Comparison of ENCODE assay signal across 8 cellular contexts in the genomic region with DNA sequence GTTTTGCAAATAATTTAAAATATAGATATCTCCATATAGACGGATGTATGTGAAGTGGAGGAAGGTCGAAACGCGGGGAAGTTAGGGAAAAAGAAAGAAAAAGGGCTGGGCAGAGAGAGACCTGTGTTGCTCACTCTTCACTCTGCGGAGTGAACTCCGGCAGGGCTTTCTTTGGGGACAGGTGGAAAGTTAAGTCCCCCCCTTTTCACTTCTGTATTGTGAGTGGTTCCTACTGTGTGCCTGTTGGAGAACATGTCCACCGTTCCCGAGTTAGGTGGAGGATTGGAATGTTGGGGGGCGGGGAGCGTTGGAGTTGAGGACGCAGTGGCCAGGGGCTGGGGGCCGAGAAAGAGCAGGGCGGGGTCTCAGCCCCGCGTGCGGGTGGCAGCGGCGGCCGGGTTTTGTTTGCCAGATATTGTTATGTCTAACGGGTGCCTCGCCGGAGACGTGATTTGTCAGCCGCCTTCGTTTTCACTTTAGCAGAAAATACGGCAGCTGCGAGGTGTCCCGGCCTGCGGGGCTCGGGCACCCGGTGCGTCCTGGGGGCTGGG.
DNase-seq lines count a peak whose midpoint lies in the region; ATAC-seq and TF ChIP-seq lines count a peak whose summit lies in the region.

No MANE protein-coding gene starts in this region.

- H3K36me3 Mint-ChIP-seq in HFFc6 (ENCODE audit: low read depth): no peaks in the 10 kb centered on the region

- peaks cover 83 to 94% (median 90%) of the 10 kb centered on the region in 11 experiments for H3K27me3 ChIP-seq in BLaER1 treated with 17β-estradiol and CSF1 and Interleukin-3, amounts not matched to agents 10 nM and 100 nM
- H3K27me3 ChIP-seq in thoracic aorta (replicated peaks; ENCODE audit: insufficient read depth): no peaks in the 10 kb centered on the region

- no peak for TF ChIP-seq CTCF in HFFc6 (IDR thresholded peaks at IDR 0.05)
- TF ChIP-seq CTCF in astrocyte of the cerebellum (IDR thresholded peaks at IDR 0.05; ENCODE audit: low read depth, low read length, missing control alignments): no peak
- TF ChIP-seq CTCF in thoracic aorta (IDR thresholded peaks at IDR 0.05): no peak

- H4K20me1 ChIP-seq in BLaER1 treated with 17β-estradiol and CSF1 and Interleukin-3, amounts not matched to agents 10 nM and 100 nM: peaks cover 0 to 8% (median 0%) of the 10 kb centered on the region in 11 experiments; a peak in 6 of 22 replicates

- peaks cover 24% of the 10 kb centered on the region for H3K4me1 Mint-ChIP-seq in HFFc6 (ENCODE audit: low read depth)

- in situ Hi-C loops in astrocyte of the cerebellum (cut with HindIII; ENCODE audit: low sequenced_read_pairs): no loop called here

- ATAC-seq in thoracic aorta (ENCODE audit: insufficient number of reproducible peaks, low FRiP score, low read depth): no peak

- H3K9me3 Mint-ChIP-seq in HFFc6: no peaks in the 10 kb centered on the region; the same call in 1 of the 2 replicates

- DNase-seq in HFFc6 (no peak), astrocyte of the cerebellum (ENCODE audit: low read depth) (no peak), left kidney (ENCODE audit: low read depth, low spot score) (peak; percentile 44), thoracic aorta (ENCODE audit: low spot score) (no peak), ureter (ENCODE audit: low spot score) (no peak), HK-2 (ENCODE audit: unreplicated experiment) (no peak), ecto neural progenitor cell (ENCODE audit: low spot score) (no peak)

- H3K4me2 ChIP-seq in BLaER1 treated with 17β-estradiol and CSF1 and Interleukin-3, amounts not matched to agents 10 nM and 100 nM: peak overlapping the region; percentile 55 to 84 (median 66)

- H3K27me3 Mint-ChIP-seq in HFFc6 (ENCODE audit: insufficient read depth): peaks cover 37% of the 10 kb centered on the region

- H3K27ac Mint-ChIP-seq in HFFc6: no peak overlapping the region

- H3K27ac ChIP-seq in BLaER1 treated with 17β-estradiol and CSF1 and Interleukin-3, amounts not matched to agents 10 nM and 100 nM: no peak overlapping the region
- H3K27ac ChIP-seq in thoracic aorta: no peak overlapping the region

- peak overlapping the region; percentile 94 for H3K4me3 Mint-ChIP-seq in HFFc6

- peaks cover 0 to 29% (median 16%) of the 10 kb centered on the region in 11 experiments; a peak in 17 of 22 replicates for H3K9me3 ChIP-seq in BLaER1 treated with 17β-estradiol and CSF1 and Interleukin-3, amounts not matched to agents 10 nM and 100 nM (replicated peaks in 1 of 11)
- H3K9me3 ChIP-seq in thoracic aorta: no peaks in the 10 kb centered on the region

- H3K4me1 ChIP-seq in BLaER1 treated with 17β-estradiol and CSF1 and Interleukin-3, amounts not matched to agents 10 nM and 100 nM: no peaks in the 10 kb centered on the region; a peak in 1 of 20 replicates
- H3K4me1 ChIP-seq in thoracic aorta (ENCODE audit: control insufficient read depth in 1 of 2, low read depth in 2 of 2): peaks cover 18 to 40% of the 10 kb centered on the region in 2 donors

- H3K36me3 ChIP-seq in BLaER1 treated with 17β-estradiol and CSF1 and Interleukin-3, amounts not matched to agents 10 nM and 100 nM: no peaks in the 10 kb centered on the region
- no peaks in the 10 kb centered on the region for H3K36me3 ChIP-seq in thoracic aorta

- H3K9ac ChIP-seq in BLaER1 treated with 17β-estradiol and CSF1 and Interleukin-3, amounts not matched to agents 10 nM and 100 nM: peak overlapping the region in 6 of 11 experiments; percentile 11 to 53 (median 36); a peak in 7 of 22 replicates

- peak overlapping the region; percentile 46 to 68 (median 55); a peak in 19 of 20 replicates for H3K4me3 ChIP-seq in BLaER1 treated with 17β-estradiol and CSF1 and Interleukin-3, amounts not matched to agents 10 nM and 100 nM
- H3K4me3 ChIP-seq in astrocyte of the cerebellum (ENCODE audit: low read depth, low read length) (peak overlapping the region; percentile 47), thoracic aorta (peak overlapping the region; percentile 79)
